Comparison of ENCODE assay signal across 9 cellular contexts in the genomic region with DNA sequence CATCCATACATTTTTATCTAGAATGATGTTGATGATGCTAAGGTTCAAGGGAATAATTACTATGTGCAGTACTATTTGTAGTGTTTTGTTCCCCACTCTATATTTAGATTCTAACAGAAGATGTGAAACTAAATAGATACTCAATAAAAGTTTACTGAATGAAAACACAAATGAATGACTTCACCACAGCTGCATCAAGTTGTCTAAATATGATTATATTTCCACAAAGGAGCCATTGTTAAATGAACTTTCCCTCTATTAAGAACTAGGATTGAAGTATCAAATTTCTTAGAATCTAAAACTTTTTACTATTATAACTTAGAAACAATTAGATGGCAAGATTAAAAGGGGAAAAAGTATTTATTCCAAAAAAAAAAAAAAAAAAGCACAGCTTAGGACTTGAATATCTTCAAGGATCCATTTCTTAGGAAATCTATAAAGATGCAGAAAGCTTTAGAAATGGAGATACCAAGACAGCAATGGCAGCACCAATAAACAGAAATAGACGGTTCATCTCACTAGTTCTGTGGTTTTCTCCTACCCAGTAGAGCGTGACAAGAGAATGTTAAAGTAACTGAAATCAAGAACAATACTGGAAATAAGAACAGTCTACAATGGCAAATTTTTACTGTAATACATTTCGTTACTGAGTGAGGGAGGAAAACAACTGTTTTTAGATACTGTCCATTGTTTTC.
DNase-seq lines count a peak whose midpoint lies in the region; ATAC-seq and TF ChIP-seq lines count a peak whose summit lies in the region.
"Had no signal": no experiment of that assay in that cellular context is flagged by ENCODE, and none has a peak within 500 bp of the region (broad histone marks: within the 10 kb centered on the region; RNA-seq: fewer than 3 reads in every experiment).

No MANE protein-coding gene starts in this region.

- peak; percentile 15 for DNase-seq in GM23248
- DNase-seq in osteoblast (ENCODE audit: insufficient read length, low spot score, missing footprints): no peak
- no peak for DNase-seq in NCI-H1436 treated with DMSO at 0.1 percent for 48 hours (lab: John Stamatoyannopoulos, UW)
- DNase-seq in NCI-H345 (lab: John Stamatoyannopoulos, UW): no peak
- DNase-seq in ovary: no peak
- DNase-seq: GF-D8 had no signal

- H2AFZ ChIP-seq in GM23248: peak overlapping the region; percentile 38
- no peak overlapping the region for H2AFZ ChIP-seq in osteoblast (ENCODE audit: low read length)

- intact Hi-C loops in ovary (cut with DNase I): no loop called here

- no peaks in the 10 kb centered on the region for H3K27me3 ChIP-seq in GM23248 (replicated peaks; ENCODE audit: insufficient read depth)
- H3K27me3 ChIP-seq in osteoblast (ENCODE audit: insufficient read depth, low read length): no peaks in the 10 kb centered on the region
- H3K27me3 ChIP-seq in ovary: no peaks in the 10 kb centered on the region

- peak overlapping the region; percentile 71 for H3K9ac ChIP-seq in GM23248

- H3K9me3 ChIP-seq in GM23248 (ENCODE audit: low read depth) (no peaks in the 10 kb centered on the region), osteoblast (ENCODE audit: low read depth, low read length) (no peaks in the 10 kb centered on the region), ovary (no peaks in the 10 kb centered on the region)

- TF ChIP-seq CTCF in osteoblast (IDR thresholded peaks at IDR 0.05; ENCODE audit: extremely low read depth, low read depth, low read length) (no peak), ovary (IDR thresholded peaks at IDR 0.05) (no peak)

- in situ Hi-C loops in GM23248 (cut with MboI): no loop called here

- ATAC-seq in GM19023 (IDR thresholded peaks at IDR 0.05; ENCODE audit: unreplicated experiment) (peak; percentile 78), HG03457 (IDR thresholded peaks at IDR 0.05; ENCODE audit: unreplicated experiment) (peak; percentile 49)
- ATAC-seq in activated CD4-positive, CD25-positive, alpha-beta regulatory T cell treated with anti-CD3 and anti-CD28 coated beads, Interleukin-2, amount 50 U/mL, for 24 hours: no peak

- H3F3A ChIP-seq in GM23248 (ENCODE audit: insufficient read depth): peaks cover 45% of the 10 kb centered on the region

- H3K79me2 ChIP-seq in GM23248 (ENCODE audit: insufficient read depth) (peaks cover 29% of the 10 kb centered on the region), osteoblast (ENCODE audit: insufficient read depth, low read length) (peaks cover 6% of the 10 kb centered on the region)

- no peaks in the 10 kb centered on the region for H3K9me2 ChIP-seq in GM23248 (ENCODE audit: insufficient read depth)

- peak overlapping the region; percentile 64 for H3K4me3 ChIP-seq in GM23248
- peak overlapping the region; percentile 4 for H3K4me3 ChIP-seq in osteoblast (ENCODE audit: insufficient read depth, low read length)
- H3K4me3 ChIP-seq in ovary: no peak overlapping the region

- TF ChIP-seq EP300 in ovary (IDR thresholded peaks at IDR 0.05): no peak

- 57 to 62% methylated on average over 3 of the region's 3 CpGs for WGBS in GM23248 (ENCODE audit: low coverage in 1 of 2, low lambda C conversion rate in 2 of 2, missing lambda C conversion rate in 2 of 2), 2 experiments
- 90 to 93% (median 92%) methylated on average over 3 of the region's 3 CpGs for WGBS in ovary, 3 donors

- H4K20me1 ChIP-seq in GM23248 (ENCODE audit: insufficient read depth) (no peaks in the 10 kb centered on the region), osteoblast (ENCODE audit: insufficient read depth, low read length) (no peaks in the 10 kb centered on the region)

- peaks cover 61% of the 10 kb centered on the region for H3K4me1 ChIP-seq in GM23248 (ENCODE audit: insufficient read depth)
- peaks cover 62% of the 10 kb centered on the region for H3K4me1 ChIP-seq in osteoblast (ENCODE audit: insufficient read depth, low read length)
- peaks cover 5% of the 10 kb centered on the region for H3K4me1 ChIP-seq in ovary (ENCODE audit: insufficient read depth)

- peak overlapping the region; percentile 76 for H3K27ac ChIP-seq in GM23248
- H3K27ac ChIP-seq in osteoblast (ENCODE audit: low read depth, low read length): peak overlapping the region; percentile 95
- no peak overlapping the region for H3K27ac ChIP-seq in ovary

- H3K4me2 ChIP-seq in GM23248 (ENCODE audit: unreplicated experiment) (peak overlapping the region; percentile 79), osteoblast (ENCODE audit: insufficient read depth, low read length) (peak overlapping the region; percentile 46)

- H3K36me3 ChIP-seq in GM23248 (ENCODE audit: low read depth) (no peaks in the 10 kb centered on the region), osteoblast (ENCODE audit: insufficient read depth, low read length) (no peaks in the 10 kb centered on the region), ovary (no peaks in the 10 kb centered on the region)

- TF ChIP-seq POLR2A in ovary (IDR thresholded peaks at IDR 0.05): no peak

Comparison
In these comparisons a context has a peak if more than half of its experiments do, and no peak if none do; other contexts are left out.
1. ATAC-seq: peak in GM19023 (single experiment) and HG03457 (single experiment); none in activated CD4-positive, CD25-positive, alpha-beta regulatory T cell treated with anti-CD3 and anti-CD28 coated beads, Interleukin-2, amount 50 U/mL, for 24 hours (0 of 2).
2. H3K27ac ChIP-seq: peak in GM23248 (single experiment) and osteoblast (single experiment); none in ovary (0 of 2).